In genomic region chr11:64996327-64996709, GRCh38 we compare ENCODE assay signal across 7 cellular contexts. TPM values are rescaled to one million over a fixed set of nuclear protein-coding genes. Genes with fewer than 3 reads are reported as not detected.
A peak's percentile ranks its signal among the peaks of the same experiment; 100 is the strongest.
DNase-seq lines count a peak whose midpoint lies in the region; ATAC-seq, FAIRE-seq and TF ChIP-seq lines count a peak whose summit lies in the region.
"Had no signal": no experiment of that assay in that cellular context is flagged by ENCODE, and none has a peak within 500 bp of the region (broad histone marks: within the 10 kb centered on the region; RNA-seq: fewer than 3 reads in every experiment).

No MANE protein-coding gene starts in this region.

- peak overlapping the region; percentile 56 to 73; a peak in 5 of 6 replicates for H3K27ac ChIP-seq in A549
- peak overlapping the region; percentile 5; the same call in 1 of the 2 replicates for H3K27ac ChIP-seq in VCaP
- peak overlapping the region; percentile 86 for H3K27ac ChIP-seq in lower lobe of right lung
- H3K27ac ChIP-seq: KMS-11 had no signal

- H3K27me3 Mint-ChIP-seq in effector memory CD8-positive, alpha-beta T cell, result peaks cover 9 to 14% of the 10 kb centered on the region in 2 donors

- CTCF ChIA-PET in A549 (lab: Yijun Ruan, JAX), result interaction anchor here (0.6 to 6.4 kb wide), 33 partner anchors 9 to 201 kb away, joined by 3 to 47 read pairs (median 4); partner anchors contain the start of genes ARL2, PPP2R5B and ZNHIT2

- peaks cover 8 to 10% of the 10 kb centered on the region in 2 donors for H3K4me1 Mint-ChIP-seq in effector memory CD8-positive, alpha-beta T cell (ENCODE audit: low read depth in 2 of 2)

- TF ChIP-seq EP300 in A549 (IDR thresholded peaks at IDR 0.05), result no peak

- H3K27me3 ChIP-seq in lower lobe of right lung (ENCODE audit: low read depth), result no peaks in the 10 kb centered on the region

- DNase-seq in A549 (ENCODE audit: low read depth in 1 of 2, low spot score in 1 of 2) (no peak), lower lobe of right lung (no peak), NCI-H345 (lab: John Stamatoyannopoulos, UW) (no peak)
- no peak for DNase-seq in effector memory CD8-positive, alpha-beta T cell

- no peaks in the 10 kb centered on the region for H3K36me3 Mint-ChIP-seq in effector memory CD8-positive, alpha-beta T cell (ENCODE audit: insufficient read depth)

- H3K27ac Mint-ChIP-seq in effector memory CD8-positive, alpha-beta T cell, result no peak overlapping the region

- peak overlapping the region in 1 of 2 donors; percentile 24 for H3K4me3 Mint-ChIP-seq in effector memory CD8-positive, alpha-beta T cell

- no peak for FAIRE-seq in A549 (lab: Jason Lieb, UNC)

- TF ChIP-seq POLR2A in A549 (IDR thresholded peaks at IDR 0.05; ENCODE audit: low read length), result no peak

- WGBS in A549 (ENCODE audit: missing lambda C conversion rate), result 67% methylated on average over 11 of the region's 11 CpGs

- POLR2A ChIA-PET in A549 (lab: Yijun Ruan, JAX), result interaction anchor here (0.9 to 1.7 kb wide), 3 partner anchors 10 to 148 kb away, joined by 3 to 10 read pairs (median 4); partner anchors contain the start of gene ARL2

- TF ChIP-seq CTCF in A549 (IDR thresholded peaks at IDR 0.05) (no peak), VCaP (conservative IDR thresholded peaks at IDR 0.05) (no peak), lower lobe of right lung (IDR thresholded peaks at IDR 0.05) (no peak)

- H3K4me3 ChIP-seq in A549 (no peak overlapping the region), lower lobe of right lung (peak overlapping the region; percentile 72)

- no peak for ATAC-seq in A549
- peak; percentile 30 to 34 for ATAC-seq in lower lobe of right lung
- ATAC-seq in HG03139 (IDR thresholded peaks at IDR 0.05; ENCODE audit: unreplicated experiment), result no peak
- no peak for ATAC-seq in effector memory CD8-positive, alpha-beta T cell (replicated peaks)

- peak overlapping the region; percentile 63 for H3K4me2 ChIP-seq in A549
- H3K4me2 ChIP-seq: KMS-11 had no signal

- peaks cover 11% of the 10 kb centered on the region for H3K36me3 ChIP-seq in lower lobe of right lung

- no peaks in the 10 kb centered on the region for H3K9me3 Mint-ChIP-seq in effector memory CD8-positive, alpha-beta T cell

- no peak for TF ChIP-seq RAD21 in A549 (conservative IDR thresholded peaks at IDR 0.05 in 1 of 2, IDR thresholded peaks at IDR 0.05 in 1 of 2)

- no peaks in the 10 kb centered on the region for H3K9me3 ChIP-seq in A549
- H3K9me3 ChIP-seq in lower lobe of right lung, result no peaks in the 10 kb centered on the region

- intact Hi-C loops in lower lobe of right lung (cut with DNase I), result no loop called here

- H3K4me1 ChIP-seq in A549, result peaks cover 29% of the 10 kb centered on the region
- H3K4me1 ChIP-seq in lower lobe of right lung, result peaks cover 40% of the 10 kb centered on the region

TF ChIP-seq in A549, 52 proteins besides CTCF, POLR2A, EP300 and RAD21:
- TF ChIP-seq RNF2 (IDR thresholded peaks at IDR 0.05; ENCODE audit: borderline replicate concordance, low read depth) (no peak), GATA3 (IDR thresholded peaks at IDR 0.05; ENCODE audit: borderline replicate concordance) (no peak), HES2 (IDR thresholded peaks at IDR 0.05) (no peak), CEBPB (IDR thresholded peaks at IDR 0.05) (no peak), KDM1A (IDR thresholded peaks at IDR 0.05; ENCODE audit: low read depth) (no peak), SREBF2 (IDR thresholded peaks at IDR 0.05) (no peak), E2F6 (IDR thresholded peaks at IDR 0.05; ENCODE audit: borderline replicate concordance, low read depth) (no peak), CBX2 (IDR thresholded peaks at IDR 0.05; ENCODE audit: borderline replicate concordance, low read depth) (no peak), HMGXB4 (CRISPR knock-in tag; IDR thresholded peaks at IDR 0.05; ENCODE audit: borderline replicate concordance) (no peak)
TF ChIP-seq in A549: peak in this region for 0.

RNA-seq across cellular contexts. Expression of gene BATF2, which starts 0.5 kb away (rescaled TPM):
- polyA plus RNA-seq in A549 (2011; rRNA removed), result 0.67 and 0.79 TPM in 2 replicates
- polyA plus RNA-seq in A549 (2012; cell fraction: cytosol; rRNA removed), result 0.45 and 0.60 TPM in 2 replicates
- 0.55 and 0.83 TPM in 2 replicates for polyA plus RNA-seq in A549 (2012; cell fraction: nucleus; rRNA removed)
- polyA plus RNA-seq in A549 (2017; fragmentation: RNase III; extraction: RNeasy Plus Mini Kit Qiagen cat#74134 plus additional on column Dnase treatment), result 0.21 to 0.35 TPM (median 0.29 TPM) in 3 replicates
- 0.68 and 0.91 TPM in 2 replicates for polyA minus RNA-seq in A549 (2011; rRNA and poly(A)+ RNA removed)
- total RNA-seq in lower lobe of right lung, result 8.6 TPM

RNA-seq across cellular contexts. Expression of gene ARL2, which starts 17.6 kb away (rescaled TPM):
- polyA plus RNA-seq in A549 (2011; rRNA removed) (117 and 129 TPM in 2 replicates), A549 (2017; fragmentation: RNase III; extraction: RNeasy Plus Mini Kit Qiagen cat#74134 plus additional on column Dnase treatment) (136 to 166 TPM (median 160 TPM) in 3 replicates)
- 226 and 286 TPM in 2 replicates for polyA plus RNA-seq in A549 (2012; cell fraction: cytosol; rRNA removed)
- polyA plus RNA-seq in A549 (2012; cell fraction: nucleus; rRNA removed), result 174 and 199 TPM in 2 replicates
- polyA minus RNA-seq in A549 (2011; rRNA and poly(A)+ RNA removed), result 54.8 and 57.0 TPM in 2 replicates
- total RNA-seq in lower lobe of right lung, result 74.1 TPM

RNA-seq across cellular contexts. Expression of gene MAJIN, which starts 24.4 kb away (rescaled TPM):
- 0.12 and 0.24 TPM in 2 replicates for polyA plus RNA-seq in A549 (2011; rRNA removed)
- 0.04 TPM in 1 of 2 replicates, not detected in the other for polyA plus RNA-seq in A549 (2012; cell fraction: cytosol; rRNA removed)
- 0.12 TPM in 1 of 2 replicates, not detected in the other for polyA plus RNA-seq in A549 (2012; cell fraction: nucleus; rRNA removed)
- not detected in 3 replicates for polyA plus RNA-seq in A549 (2017; fragmentation: RNase III; extraction: RNeasy Plus Mini Kit Qiagen cat#74134 plus additional on column Dnase treatment)
- polyA minus RNA-seq in A549 (2011; rRNA and poly(A)+ RNA removed), result not detected in 2 replicates
- not detected for total RNA-seq in lower lobe of right lung

RNA-seq across cellular contexts. Expression of gene SNX15, which starts 30.9 kb away (rescaled TPM):
- polyA plus RNA-seq in A549 (2011; rRNA removed) (13.4 and 15.8 TPM in 2 replicates), A549 (2017; fragmentation: RNase III; extraction: RNeasy Plus Mini Kit Qiagen cat#74134 plus additional on column Dnase treatment) (17.0 to 18.4 TPM (median 17.7 TPM) in 3 replicates)
- 24.4 and 25.9 TPM in 2 replicates for polyA plus RNA-seq in A549 (2012; cell fraction: cytosol; rRNA removed)
- 17.6 and 18.2 TPM in 2 replicates for polyA plus RNA-seq in A549 (2012; cell fraction: nucleus; rRNA removed)
- 7.9 and 9.5 TPM in 2 replicates for polyA minus RNA-seq in A549 (2011; rRNA and poly(A)+ RNA removed)
- 25.4 TPM for total RNA-seq in lower lobe of right lung

RNA-seq across cellular contexts. Expression of gene SAC3D1, which starts 44.7 kb away (rescaled TPM):
- polyA plus RNA-seq in A549 (2011; rRNA removed), result 9.4 and 12.9 TPM in 2 replicates
- polyA plus RNA-seq in A549 (2012; cell fraction: cytosol; rRNA removed), result 51.4 and 63.6 TPM in 2 replicates
- 48.8 and 84.3 TPM in 2 replicates for polyA plus RNA-seq in A549 (2012; cell fraction: nucleus; rRNA removed)
- polyA plus RNA-seq in A549 (2017; fragmentation: RNase III; extraction: RNeasy Plus Mini Kit Qiagen cat#74134 plus additional on column Dnase treatment), result 29.0 to 31.0 TPM (median 30.4 TPM) in 3 replicates
- 6.0 and 8.6 TPM in 2 replicates for polyA minus RNA-seq in A549 (2011; rRNA and poly(A)+ RNA removed)
- total RNA-seq in lower lobe of right lung, result 12.6 TPM

Comparison
In these comparisons a context has a peak if more than half of its experiments do, and no peak if none do; other contexts are left out.
1. ATAC-seq: peak in lower lobe of right lung (2 of 2); none in A549 (0 of 2), HG03139 (single experiment) and effector memory CD8-positive, alpha-beta T cell (single experiment).
2. H3K27ac ChIP-seq: peak in every context shown above with its lines; median percentile 86 in lower lobe of right lung; 64 in A549; 5 in VCaP.